16 cellular contexts compared by ENCODE assay signal in genomic region chr4:177938226-177938625, GRCh38.
DNase-seq lines count a peak whose midpoint lies in the region; TF ChIP-seq lines count a peak whose summit lies in the region.
"Had no signal": no experiment of that assay in that cellular context is flagged by ENCODE, and none has a peak within 500 bp of the region (broad histone marks: within the 10 kb centered on the region; RNA-seq: fewer than 3 reads in every experiment).

No MANE protein-coding gene starts in this region.

- no peaks in the 10 kb centered on the region for H3K4me1 Mint-ChIP-seq in activated CD4-positive, alpha-beta T cell treated with anti-CD3 and anti-CD28 coated beads, Interleukin-2, amount 10 ng/mL, durations not matched to agents 24 days and 14 days

- peak; percentile 85 for DNase-seq in ACHN
- peak; percentile 26 for DNase-seq in HT-29 (ENCODE audit: low spot score)
- peak; percentile 4 for DNase-seq in epithelial cell of esophagus (ENCODE audit: low read depth)
- peak; percentile 81 for DNase-seq in kidney tubule cell (ENCODE audit: low spot score)
- DNase-seq in COLO668 (lab: John Stamatoyannopoulos, UW; ENCODE audit: unreplicated experiment), result no peak
- DNase-seq in activated CD4-positive, alpha-beta T cell treated with anti-CD3 and anti-CD28 coated beads, Interleukin-2, amount 10 ng/mL, durations not matched to agents 24 days and 14 days, result no peak
- no peak for DNase-seq in SJCRH30
- no peak for DNase-seq in germinal center (ENCODE audit: low spot score)
- DNase-seq: 8988T; C1 segment of cervical spinal cord; CD4-positive, alpha-beta T cell; DMS53; GF-D8; H7; IMR-90 had no signal

- intact Hi-C loops in activated CD4-positive, alpha-beta T cell treated with anti-CD3 and anti-CD28 coated beads, Interleukin-2, amount 10 ng/mL, durations not matched to agents 24 days and 14 days (cut with micrococcal nuclease), result no loop called here

- no peaks in the 10 kb centered on the region for H3K9me3 Mint-ChIP-seq in activated CD4-positive, alpha-beta T cell treated with anti-CD3 and anti-CD28 coated beads, Interleukin-2, amount 10 ng/mL, durations not matched to agents 24 days and 14 days
- H3K9me3 Mint-ChIP-seq: CD4-positive, alpha-beta T cell; GM23338 had no signal

- no peak overlapping the region for H3K27ac Mint-ChIP-seq in activated CD4-positive, alpha-beta T cell treated with anti-CD3 and anti-CD28 coated beads, Interleukin-2, amount 10 ng/mL, durations not matched to agents 24 days and 14 days
- H3K27ac Mint-ChIP-seq: CD4-positive, alpha-beta T cell; GM23338 had no signal

- in situ Hi-C loops in ACHN (cut with HindIII; ENCODE audit: low pct_ligation_motif_present, low pct_unique_long_range_greater_than_20kb, low sequenced_read_pairs), result no loop called here

- no peaks in the 10 kb centered on the region for H3K27me3 Mint-ChIP-seq in activated CD4-positive, alpha-beta T cell treated with anti-CD3 and anti-CD28 coated beads, Interleukin-2, amount 10 ng/mL, durations not matched to agents 24 days and 14 days
- H3K27me3 Mint-ChIP-seq: CD4-positive, alpha-beta T cell had no signal

- H3K9me3 ChIP-seq in SJCRH30 (replicated peaks), result no peaks in the 10 kb centered on the region

- H3K36me3 ChIP-seq in SJCRH30, result no peaks in the 10 kb centered on the region

- H3K36me3 Mint-ChIP-seq in activated CD4-positive, alpha-beta T cell treated with anti-CD3 and anti-CD28 coated beads, Interleukin-2, amount 10 ng/mL, durations not matched to agents 24 days and 14 days (ENCODE audit: low read depth), result no peaks in the 10 kb centered on the region

- H3K4me3 Mint-ChIP-seq in activated CD4-positive, alpha-beta T cell treated with anti-CD3 and anti-CD28 coated beads, Interleukin-2, amount 10 ng/mL, durations not matched to agents 24 days and 14 days, result no peak overlapping the region
- H3K4me3 Mint-ChIP-seq: CD4-positive, alpha-beta T cell; GM23338 had no signal

- no peaks in the 10 kb centered on the region for H3K4me1 ChIP-seq in SJCRH30

- no peak for TF ChIP-seq CTCF in epithelial cell of esophagus (IDR thresholded peaks at IDR 0.05; ENCODE audit: insufficient read depth, low read depth, low read length, missing control alignments)

- no peaks in the 10 kb centered on the region for H3K27me3 ChIP-seq in SJCRH30

- H3K4me3 ChIP-seq in epithelial cell of esophagus (ENCODE audit: low read length) (no peak overlapping the region), SJCRH30 (no peak overlapping the region)
- H3K4me3 ChIP-seq: GM23338 had no signal

- H3K27ac ChIP-seq in SJCRH30, result no peak overlapping the region

Comparison
In these comparisons a context has a peak if more than half of its experiments do, and no peak if none do; other contexts are left out.
1. DNase-seq: peak in ACHN (single experiment), HT-29 (single experiment), epithelial cell of esophagus (single experiment) and kidney tubule cell (single experiment); none in COLO668 (single experiment), activated CD4-positive, alpha-beta T cell treated with anti-CD3 and anti-CD28 coated beads, Interleukin-2, amount 10 ng/mL, durations not matched to agents 24 days and 14 days (single experiment), SJCRH30 (0 of 2) and germinal center (single experiment).